ENCODE assay signal across 11 cellular contexts in genomic region chr4:76626686-76627465, GRCh38.
DNase-seq lines count a peak whose midpoint lies in the region; ATAC-seq and TF ChIP-seq lines count a peak whose summit lies in the region.
"Had no signal": no experiment of that assay in that cellular context is flagged by ENCODE, and none has a peak within 500 bp of the region (broad histone marks: within the 10 kb centered on the region; RNA-seq: fewer than 3 reads in every experiment).

No MANE protein-coding gene starts in this region.

- WGBS in esophagus muscularis mucosa: 93% methylated on average over 5 of the region's 5 CpGs

- no peaks in the 10 kb centered on the region for H3K36me3 ChIP-seq in GM23338 (ENCODE audit: insufficient read depth)
- H3K36me3 ChIP-seq in RWPE2 (ENCODE audit: low read depth): no peaks in the 10 kb centered on the region
- no peaks in the 10 kb centered on the region for H3K36me3 ChIP-seq in esophagus muscularis mucosa

- H3K4me2 ChIP-seq in GM23338: no peak overlapping the region

- intact Hi-C loops in esophagus muscularis mucosa (cut with DNase I): loop anchor here (10.0 kb wide), 1 partner anchor 128 kb away; no protein-coding TSS in a partner anchor

- peak; percentile 65 to 69 for TF ChIP-seq CTCF in GM23338 (conservative IDR thresholded peaks at IDR 0.05; ENCODE audit: low read depth in 2 of 2)
- peak; percentile 39 for TF ChIP-seq CTCF in RWPE2 (IDR thresholded peaks at IDR 0.05; ENCODE audit: poor library complexity, severe bottlenecking)
- TF ChIP-seq CTCF in esophagus muscularis mucosa (IDR thresholded peaks at IDR 0.05): peak in 1 of 3 experiments; percentile 3
- TF ChIP-seq CTCF in retinal pigment epithelial cell (conservative IDR thresholded peaks at IDR 0.05; ENCODE audit: low read depth, low read length): peak; percentile 44

- ATAC-seq in GM23338 (peak; percentile 65), RWPE2 (ENCODE audit: low read depth) (no peak), GM21576 (IDR thresholded peaks at IDR 0.05; ENCODE audit: unreplicated experiment) (no peak), GM21447 (IDR thresholded peaks at IDR 0.05; ENCODE audit: unreplicated experiment) (no peak)
- ATAC-seq: activated CD4-positive, CD25-positive, alpha-beta regulatory T cell treated with anti-CD3 and anti-CD28 coated beads, Interleukin-2, amount 50 U/mL, for 24 hours; naive thymus-derived CD4-positive, alpha-beta T cell had no signal

- H3K79me2 ChIP-seq in GM23338 (replicated peaks; ENCODE audit: insufficient read depth): no peaks in the 10 kb centered on the region

- H3K27me3 ChIP-seq in GM23338 (ENCODE audit: insufficient read depth) (no peaks in the 10 kb centered on the region), RWPE2 (ENCODE audit: insufficient read depth, poor library complexity, severe bottlenecking) (no peaks in the 10 kb centered on the region), esophagus muscularis mucosa (no peaks in the 10 kb centered on the region)

- H3K27ac Mint-ChIP-seq in GM23338: no peak overlapping the region
- H3K27ac Mint-ChIP-seq: activated T-helper 1 cell treated with anti-CD3 and anti-CD28 coated beads, Interleukin-12 subunit alpha, Interleukin-12 subunit beta, Interleukin-2, Interleukin-4 antibody, amounts not matched to agents 30 ng/mL and 10 ng/mL and 1 ng/mL, durations not matched to agents 14 hours and 24 hours and 36 hours; naive thymus-derived CD4-positive, alpha-beta T cell had no signal

- TF ChIP-seq POLR2A in esophagus muscularis mucosa (IDR thresholded peaks at IDR 0.05; ENCODE audit: low read depth): no peak

- H3F3A ChIP-seq in GM23338 (replicated peaks; ENCODE audit: low read depth): no peaks in the 10 kb centered on the region

- no peaks in the 10 kb centered on the region for H3K36me3 Mint-ChIP-seq in GM23338 (ENCODE audit: low read depth)

- no peaks in the 10 kb centered on the region for H3K9me3 ChIP-seq in RWPE2 (ENCODE audit: severe bottlenecking)
- no peaks in the 10 kb centered on the region for H3K9me3 ChIP-seq in esophagus muscularis mucosa

- no peaks in the 10 kb centered on the region for H4K20me1 ChIP-seq in GM23338 (replicated peaks; ENCODE audit: insufficient read depth)

- H3K9me3 Mint-ChIP-seq in GM23338: no peaks in the 10 kb centered on the region
- H3K9me3 Mint-ChIP-seq: activated T-helper 1 cell treated with anti-CD3 and anti-CD28 coated beads, Interleukin-12 subunit alpha, Interleukin-12 subunit beta, Interleukin-2, Interleukin-4 antibody, amounts not matched to agents 30 ng/mL and 10 ng/mL and 1 ng/mL, durations not matched to agents 14 hours and 24 hours and 36 hours had no signal

- H3K27me3 Mint-ChIP-seq in GM23338 (ENCODE audit: insufficient read depth, low read depth, poor library complexity): no peaks in the 10 kb centered on the region

- no peak overlapping the region for H3K4me3 Mint-ChIP-seq in GM23338
- H3K4me3 Mint-ChIP-seq: activated T-helper 1 cell treated with anti-CD3 and anti-CD28 coated beads, Interleukin-12 subunit alpha, Interleukin-12 subunit beta, Interleukin-2, Interleukin-4 antibody, amounts not matched to agents 30 ng/mL and 10 ng/mL and 1 ng/mL, durations not matched to agents 14 hours and 24 hours and 36 hours; naive thymus-derived CD4-positive, alpha-beta T cell had no signal

- H3K4me1 ChIP-seq in GM23338 (ENCODE audit: insufficient read depth) (peaks cover 24% of the 10 kb centered on the region), RWPE2 (ENCODE audit: insufficient read depth, poor library complexity, severe bottlenecking) (peaks cover 27% of the 10 kb centered on the region), esophagus muscularis mucosa (peaks cover 15 to 56% (median 44%) of the 10 kb centered on the region in 4 donors)

- no peak overlapping the region for H3K4me3 ChIP-seq in GM23338
- H3K4me3 ChIP-seq in RWPE2 (ENCODE audit: severe bottlenecking): no peak overlapping the region
- H3K4me3 ChIP-seq in esophagus muscularis mucosa: no peak overlapping the region
- no peak overlapping the region for H3K4me3 ChIP-seq in retinal pigment epithelial cell (ENCODE audit: low read length)

- H3K27ac ChIP-seq in GM23338 (ENCODE audit: low read depth) (no peak overlapping the region), RWPE2 (ENCODE audit: poor library complexity, severe bottlenecking) (no peak overlapping the region), esophagus muscularis mucosa (replicated peaks in 1 of 4) (peak overlapping the region; percentile 24 to 84 (median 78))

- DNase-seq in GM23338 (ENCODE audit: low spot score): peak; percentile 72
- no peak for DNase-seq in RWPE2 (ENCODE audit: low spot score)
- no peak for DNase-seq in esophagus muscularis mucosa (ENCODE audit: extremely low spot score)
- no peak for DNase-seq in retinal pigment epithelial cell (ENCODE audit: low read depth)
- DNase-seq in COR-L47 (lab: John Stamatoyannopoulos, UW): no peak
- DNase-seq: naive thymus-derived CD4-positive, alpha-beta T cell; NCI-H1417 treated with DMSO at 0.1 percent for 48 hours had no signal

- no peak overlapping the region for H2AFZ ChIP-seq in GM23338

- H3K9me2 ChIP-seq in GM23338 (ENCODE audit: insufficient read depth): no peaks in the 10 kb centered on the region

- TF ChIP-seq EP300 in esophagus muscularis mucosa (IDR thresholded peaks at IDR 0.05): no peak

- H3K4me1 Mint-ChIP-seq in GM23338: peaks cover 33% of the 10 kb centered on the region

TF ChIP-seq in GM23338, 12 proteins besides CTCF, POLR2A, EP300 and RAD21:
- TF ChIP-seq EZH2phosphoT487 (IDR thresholded peaks at IDR 0.05; ENCODE audit: unreplicated experiment) (no peak), ZNF114 (CRISPR knock-in tag; IDR thresholded peaks at IDR 0.05) (no peak), POLR2AphosphoS5 (IDR thresholded peaks at IDR 0.05; ENCODE audit: low read depth) (no peak), NANOG (IDR thresholded peaks at IDR 0.05; ENCODE audit: borderline replicate concordance) (no peak)
- TF ChIP-seq, protein P1, sequence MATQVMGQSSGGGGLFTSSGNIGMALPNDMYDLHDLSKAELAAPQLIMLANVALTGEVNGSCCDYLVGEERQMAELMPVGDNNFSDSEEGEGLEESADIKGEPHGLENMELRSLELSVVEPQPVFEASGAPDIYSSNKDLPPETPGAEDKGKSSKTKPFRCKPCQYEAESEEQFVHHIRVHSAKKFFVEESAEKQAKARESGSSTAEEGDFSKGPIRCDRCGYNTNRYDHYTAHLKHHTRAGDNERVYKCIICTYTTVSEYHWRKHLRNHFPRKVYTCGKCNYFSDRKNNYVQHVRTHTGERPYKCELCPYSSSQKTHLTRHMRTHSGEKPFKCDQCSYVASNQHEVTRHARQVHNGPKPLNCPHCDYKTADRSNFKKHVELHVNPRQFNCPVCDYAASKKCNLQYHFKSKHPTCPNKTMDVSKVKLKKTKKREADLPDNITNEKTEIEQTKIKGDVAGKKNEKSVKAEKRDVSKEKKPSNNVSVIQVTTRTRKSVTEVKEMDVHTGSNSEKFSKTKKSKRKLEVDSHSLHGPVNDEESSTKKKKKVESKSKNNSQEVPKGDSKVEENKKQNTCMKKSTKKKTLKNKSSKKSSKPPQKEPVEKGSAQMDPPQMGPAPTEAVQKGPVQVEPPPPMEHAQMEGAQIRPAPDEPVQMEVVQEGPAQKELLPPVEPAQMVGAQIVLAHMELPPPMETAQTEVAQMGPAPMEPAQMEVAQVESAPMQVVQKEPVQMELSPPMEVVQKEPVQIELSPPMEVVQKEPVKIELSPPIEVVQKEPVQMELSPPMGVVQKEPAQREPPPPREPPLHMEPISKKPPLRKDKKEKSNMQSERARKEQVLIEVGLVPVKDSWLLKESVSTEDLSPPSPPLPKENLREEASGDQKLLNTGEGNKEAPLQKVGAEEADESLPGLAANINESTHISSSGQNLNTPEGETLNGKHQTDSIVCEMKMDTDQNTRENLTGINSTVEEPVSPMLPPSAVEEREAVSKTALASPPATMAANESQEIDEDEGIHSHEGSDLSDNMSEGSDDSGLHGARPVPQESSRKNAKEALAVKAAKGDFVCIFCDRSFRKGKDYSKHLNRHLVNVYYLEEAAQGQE (IDR thresholded peaks at IDR 0.05; ENCODE audit: unreplicated experiment): no peak

Comparison
In these comparisons a context has a peak if more than half of its experiments do, and no peak if none do; other contexts are left out.
1. H3K27ac ChIP-seq: peak in esophagus muscularis mucosa (4 of 4); none in GM23338 (single experiment) and RWPE2 (single experiment).